9 cellular contexts compared by ENCODE assay signal in the genomic region with DNA sequence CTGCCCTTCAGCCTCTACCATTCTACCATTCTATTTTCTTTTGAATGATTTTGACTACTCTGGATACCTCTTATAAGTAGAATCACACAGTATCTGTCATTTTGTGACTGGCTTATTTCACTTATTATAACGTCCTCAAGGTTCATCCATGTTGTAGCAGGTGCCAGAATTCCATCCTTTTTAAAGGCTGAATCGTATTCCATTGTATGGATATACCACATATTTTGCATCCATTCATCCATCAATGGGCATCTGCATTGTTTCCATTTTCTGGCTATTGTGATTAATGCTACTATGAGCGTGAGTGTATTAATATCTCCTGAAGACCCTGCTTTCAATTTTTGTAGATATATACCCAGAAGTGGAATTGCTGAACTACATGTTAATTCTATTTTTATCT.
"Had no signal": no experiment of that assay in that cellular context is flagged by ENCODE, and none has a peak within 500 bp of the region (broad histone marks: within the 10 kb centered on the region; RNA-seq: fewer than 3 reads in every experiment).

No MANE protein-coding gene starts in this region.

- H3K9ac ChIP-seq: GM23248 had no signal

- DNase-seq: GM23248, GOT3, H7, H9, HCEC 1CT, HFFc6 had no signal

- H3K4me1 ChIP-seq: HAP-1 had no signal

- ATAC-seq: GM23338, HCT116 had no signal

- H3K9me3 ChIP-seq: HAP-1 had no signal

- H3K4me3 ChIP-seq: GM23248, GM23338, HAP-1 had no signal

- H3K4me2 ChIP-seq: GM23338 had no signal

- H3K27ac ChIP-seq: GM23248 had no signal

- H3K36me3 ChIP-seq: HAP-1 had no signal

- H2AFZ ChIP-seq: GM23248, GM23338 had no signal
